ENCODE assay signal across 1 cellular context in genomic region chr10:106355450-106355849, GRCh38.
TF ChIP-seq lines count a peak whose summit lies in the region.

No MANE protein-coding gene starts in this region.

TF ChIP-seq in GM23338, 12 proteins besides CTCF, POLR2A, EP300 and RAD21 (continued from another document):
- TF ChIP-seq REST (IDR thresholded peaks at IDR 0.05; ENCODE audit: unreplicated experiment) (no peak), POLR2AphosphoS5 (IDR thresholded peaks at IDR 0.05; ENCODE audit: low read depth) (no peak), NANOG (IDR thresholded peaks at IDR 0.05; ENCODE audit: borderline replicate concordance) (no peak), ZNF114 (CRISPR knock-in tag; IDR thresholded peaks at IDR 0.05) (no peak), EZH2phosphoT487 (IDR thresholded peaks at IDR 0.05; ENCODE audit: unreplicated experiment) (no peak), JUNB (IDR thresholded peaks at IDR 0.05; ENCODE audit: unreplicated experiment) (no peak), ETS1 (IDR thresholded peaks at IDR 0.05) (no peak), STAT1 (IDR thresholded peaks at IDR 0.05; ENCODE audit: unreplicated experiment) (no peak), ZNF331 (CRISPR knock-in tag; IDR thresholded peaks at IDR 0.05; ENCODE audit: low read depth) (no peak), ZNF462 (CRISPR knock-in tag; IDR thresholded peaks at IDR 0.05) (no peak)
TF ChIP-seq in GM23338: peak in this region for 0.
